ENCODE assay signal across 21 cellular contexts in the genomic region with DNA sequence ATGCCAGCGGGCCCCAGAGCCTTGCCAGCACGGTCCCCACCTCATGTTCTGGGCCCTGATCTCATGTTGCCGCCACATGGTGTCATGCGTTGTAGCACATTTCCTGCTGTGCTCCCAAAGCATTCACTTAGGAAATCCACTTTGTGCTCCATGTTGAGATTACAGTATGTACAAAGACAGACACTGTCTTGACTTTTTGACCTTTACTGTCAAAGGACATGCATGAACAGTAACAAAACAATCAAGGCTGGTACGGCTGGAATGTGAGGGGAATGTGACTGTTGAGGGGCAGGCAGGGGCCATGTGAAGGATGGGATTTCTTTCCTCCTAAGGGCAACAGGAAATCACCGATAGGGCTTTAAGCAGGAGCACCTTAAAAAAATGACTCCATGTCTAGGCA. TPM values are rescaled to one million over a fixed set of nuclear protein-coding genes. Genes with fewer than 3 reads are reported as not detected.
DNase-seq lines count a peak whose midpoint lies in the region; ATAC-seq, FAIRE-seq and TF ChIP-seq lines count a peak whose summit lies in the region.
"Had no signal": no experiment of that assay in that cellular context is flagged by ENCODE, and none has a peak within 500 bp of the region (broad histone marks: within the 10 kb centered on the region; RNA-seq: fewer than 3 reads in every experiment).

No MANE protein-coding gene starts in this region.

- H3K36me3 Mint-ChIP-seq in brain (peaks cover 8% of the 10 kb centered on the region), type B pancreatic cell (no peaks in the 10 kb centered on the region)

- H3F3A ChIP-seq in smooth muscle cell (ENCODE audit: low read depth): no peaks in the 10 kb centered on the region

- in situ Hi-C loops in HepG2 (cut with HindIII; ENCODE audit: extremely low pct_ligation_motif_present, low pct_unique_long_range_greater_than_20kb): no loop called here

- 0 out of 2 replicates have a peak, but pooled peaks cover 5% of the 10 kb centered on the region for H4K20me1 ChIP-seq in HepG2 (ENCODE audit: insufficient read depth, low read length)
- no peaks in the 10 kb centered on the region for H4K20me1 ChIP-seq in smooth muscle cell (ENCODE audit: low read depth)

- 27% methylated on average over 6 of the region's 6 CpGs for WGBS in HepG2 (ENCODE audit: low lambda C conversion rate)
- 30% methylated on average over 6 of the region's 6 CpGs for WGBS in right lobe of liver (ENCODE audit: insufficient coverage, low coverage, low lambda C conversion rate, missing lambda C conversion rate)
- WGBS in smooth muscle cell (ENCODE audit: low lambda C conversion rate): 66% methylated on average over 6 of the region's 6 CpGs

- no peak for TF ChIP-seq RAD21 in HepG2 (CRISPR knock-in tag; IDR thresholded peaks at IDR 0.05)

- H3K27me3 Mint-ChIP-seq in brain (peaks cover 5% of the 10 kb centered on the region), type B pancreatic cell (peaks cover 16% of the 10 kb centered on the region)

- H3K36me3 ChIP-seq in HepG2 (replicated peaks in 1 of 2; ENCODE audit: control insufficient read depth in 1 of 2, insufficient read depth in 2 of 2, low read length in 2 of 2) (peaks cover 3 to 10% of the 10 kb centered on the region in 2 experiments; a peak in 3 of 5 replicates), right lobe of liver (peaks cover 0 to 6% (median 1%) of the 10 kb centered on the region in 4 donors), smooth muscle cell (ENCODE audit: low read depth) (no peaks in the 10 kb centered on the region)

- H2AFZ ChIP-seq in HepG2 (ENCODE audit: low read length) (no peak overlapping the region), smooth muscle cell (ENCODE audit: low read depth) (no peak overlapping the region)

- ATAC-seq in HepG2 (peak; percentile 20), right lobe of liver (no peak)

- no peak overlapping the region for H3K4me3 Mint-ChIP-seq in brain
- H3K4me3 Mint-ChIP-seq in type B pancreatic cell: no peak overlapping the region
- H3K4me3 Mint-ChIP-seq: H9; stimulated activated naive CD8-positive, alpha-beta T cell treated with anti-CD3 and anti-CD28 coated beads, Interleukin-15, Interleukin-2, amounts not matched to agents 100 ng/mL and 50 ng/mL, for 24 hours had no signal

- H3K9me3 ChIP-seq in HepG2 (ENCODE audit: low read length) (no peaks in the 10 kb centered on the region), right lobe of liver (no peaks in the 10 kb centered on the region), smooth muscle cell (replicated peaks; ENCODE audit: low read depth) (no peaks in the 10 kb centered on the region)
- H3K9me3 ChIP-seq: psoas muscle had no signal

- H3K27ac ChIP-seq in HepG2 (ENCODE audit: extremely low read length, insufficient read depth, low read length): no peak overlapping the region
- no peak overlapping the region for H3K27ac ChIP-seq in right lobe of liver
- H3K27ac ChIP-seq in smooth muscle cell (ENCODE audit: low read depth): no peak overlapping the region
- H3K27ac ChIP-seq: psoas muscle had no signal

- POLR2A ChIA-PET in HepG2 (lab: Yijun Ruan, JAX): no interaction called here

- H3K27ac Mint-ChIP-seq in brain (peak overlapping the region in 3 of 5 experiments; percentile 45 to 92 (median 73)), type B pancreatic cell (peak overlapping the region; percentile 21)
- H3K27ac Mint-ChIP-seq: H9; stimulated activated naive CD8-positive, alpha-beta T cell treated with anti-CD3 and anti-CD28 coated beads, Interleukin-15, Interleukin-2, amounts not matched to agents 100 ng/mL and 50 ng/mL, for 24 hours had no signal

- no peak overlapping the region for H3K4me3 ChIP-seq in HepG2 (replicated peaks in 1 of 3; ENCODE audit: insufficient read depth in 1 of 3, low read depth in 2 of 3, low read length in 3 of 3)
- no peak overlapping the region for H3K4me3 ChIP-seq in right lobe of liver
- no peak overlapping the region for H3K4me3 ChIP-seq in smooth muscle cell
- H3K4me3 ChIP-seq: psoas muscle had no signal

- no peaks in the 10 kb centered on the region for H3K79me2 ChIP-seq in HepG2 (ENCODE audit: insufficient read depth, low read length)
- H3K79me2 ChIP-seq in smooth muscle cell (ENCODE audit: low read depth): no peaks in the 10 kb centered on the region

- no peak for TF ChIP-seq CTCF in HepG2 (CRISPR knock-in tag; IDR thresholded peaks at IDR 0.05)
- TF ChIP-seq CTCF in right lobe of liver (IDR thresholded peaks at IDR 0.05): no peak
- TF ChIP-seq CTCF in brain (conservative IDR thresholded peaks at IDR 0.05): no peak
- TF ChIP-seq CTCF in type B pancreatic cell (conservative IDR thresholded peaks at IDR 0.05): no peak
- TF ChIP-seq CTCF in smooth muscle cell (IDR thresholded peaks at IDR 0.05; ENCODE audit: borderline replicate concordance, insufficient read depth, poor library complexity, severe bottlenecking): no peak

- TF ChIP-seq EP300 in HepG2 (IDR thresholded peaks at IDR 0.05; ENCODE audit: low read depth in 2 of 2, low read length in 2 of 2) (no peak), HepG2 (CRISPR knock-in tag; IDR thresholded peaks at IDR 0.05; ENCODE audit: borderline replicate concordance) (no peak)

- CTCF ChIA-PET in HepG2 (lab: Yijun Ruan, JAX; ENCODE audit: low intra/inter-chr PET ratio, low total read pairs): no interaction called here

- intact Hi-C loops in HepG2 (cut with micrococcal nuclease; ENCODE audit: unreplicated experiment) (no loop called here), right lobe of liver (cut with DNase I) (no loop called here)

- FAIRE-seq in HepG2 (lab: Jason Lieb, UNC): no peak

- H3K9me3 Mint-ChIP-seq in brain (no peaks in the 10 kb centered on the region), type B pancreatic cell (no peaks in the 10 kb centered on the region)
- H3K9me3 Mint-ChIP-seq: H9; stimulated activated naive CD8-positive, alpha-beta T cell treated with anti-CD3 and anti-CD28 coated beads, Interleukin-15, Interleukin-2, amounts not matched to agents 100 ng/mL and 50 ng/mL, for 24 hours had no signal

- peaks cover 0 to 11% of the 10 kb centered on the region in 2 experiments; a peak in 2 of 5 replicates for H3K27me3 ChIP-seq in HepG2 (ENCODE audit: control insufficient read depth in 1 of 2, insufficient read depth in 2 of 2, low read length in 2 of 2)
- H3K27me3 ChIP-seq in right lobe of liver: no peaks in the 10 kb centered on the region
- peaks cover 12% of the 10 kb centered on the region for H3K27me3 ChIP-seq in smooth muscle cell (ENCODE audit: low read depth)

- peaks cover 80% of the 10 kb centered on the region for H3K4me1 Mint-ChIP-seq in brain
- H3K4me1 Mint-ChIP-seq in type B pancreatic cell (ENCODE audit: unreplicated experiment): peaks cover 40% of the 10 kb centered on the region

- peak; percentile 73 for DNase-seq in HepG2 (ENCODE audit: low spot score)
- no peak for DNase-seq in right lobe of liver
- DNase-seq in kidney tubule cell (ENCODE audit: low spot score): peak; percentile 49
- DNase-seq in type B pancreatic cell (ENCODE audit: extremely low spot score, unreplicated experiment): no peak
- DNase-seq in NCI-H2171 treated with DMSO at 0.1 percent for 48 hours (lab: John Stamatoyannopoulos, UW): no peak
- no peak for DNase-seq in smooth muscle cell (lab: John Stamatoyannopoulos, UW; ENCODE audit: unreplicated experiment)
- no peak for DNase-seq in NCI-H1048 (lab: John Stamatoyannopoulos, UW)
- DNase-seq: activated CD4-positive, alpha-beta T cell treated with anti-CD3 and anti-CD28 coated beads for 48 hours; activated naive CD4-positive, alpha-beta T cell treated with anti-CD3 and anti-CD28 coated beads, Interleukin-2, amount 50 U/mL, for 16 hours; COR-L47; GF-D8; H9; hypothalamus; Kasumi-1; naive B cell; NCI-H1436 treated with DMSO at 0.1 percent for 48 hours; NCI-H345; T1000 had no signal

- H3K9ac ChIP-seq in HepG2 (ENCODE audit: insufficient read depth, low read depth, low read length) (no peak overlapping the region), smooth muscle cell (ENCODE audit: low read depth) (no peak overlapping the region)

- H3K4me2 ChIP-seq in HepG2 (ENCODE audit: low read depth, low read length) (no peak overlapping the region), smooth muscle cell (no peak overlapping the region)

- H3K4me1 ChIP-seq in HepG2 (ENCODE audit: insufficient read depth, low read length): peaks cover 47% of the 10 kb centered on the region
- peaks cover 0 to 16% (median 2%) of the 10 kb centered on the region in 4 donors for H3K4me1 ChIP-seq in right lobe of liver
- no peaks in the 10 kb centered on the region for H3K4me1 ChIP-seq in smooth muscle cell (ENCODE audit: low read depth)

- no peak for TF ChIP-seq POLR2A in HepG2 (IDR thresholded peaks at IDR 0.05; ENCODE audit: insufficient read depth in 1 of 2, low read depth in 2 of 2, low read length in 2 of 2)
- no peak for TF ChIP-seq POLR2A in right lobe of liver (IDR thresholded peaks at IDR 0.05)

- no TSS peak for BruUV-seq in HepG2 (replicated peaks; lab: Mats Ljungman, UMichigan)

RNA-seq across cellular contexts. Expression of a gene that starts 53.3 kb away (rescaled TPM):
- total RNA-seq in HepG2 (2016; rRNA removed; fragmentation: Illumina TruSeq; extraction: Trizol): 1,781 and 2,179 TPM in 2 replicates
- 3,269 and 3,354 TPM in 2 replicates for total RNA-seq in HepG2 (2016; cell fraction: cytosol; rRNA removed; fragmentation: Illumina TruSeq; extraction: Trizol; ENCODE audit: low read depth)
- 1,702 and 2,262 TPM in 2 replicates for total RNA-seq in HepG2 (2016; cell fraction: insoluble cytoplasmic fraction; rRNA removed; fragmentation: Illumina TruSeq; extraction: Trizol)
- 4,253 and 4,526 TPM in 2 replicates for total RNA-seq in HepG2 (2016; cell fraction: membrane; rRNA removed; fragmentation: Illumina TruSeq; extraction: Trizol)
- total RNA-seq in HepG2 (2016; cell fraction: nucleus; rRNA removed; fragmentation: Illumina TruSeq; extraction: Trizol): 560 and 609 TPM in 2 replicates
- 2,268 and 2,401 TPM in 2 replicates for polyA plus RNA-seq in HepG2 (2011; rRNA removed)
- polyA plus RNA-seq in HepG2 (2011; cell fraction: cytosol; rRNA removed): 1,778 and 1,795 TPM in 2 replicates
- polyA plus RNA-seq in HepG2 (2011; cell fraction: nucleus; rRNA removed): 459 and 538 TPM in 2 replicates
- polyA plus RNA-seq in HepG2 (2012): 2,727 and 3,505 TPM in 2 replicates
- 4,453 and 4,819 TPM in 2 replicates for polyA plus RNA-seq in HepG2 (2016; cell fraction: cytosol; fragmentation: Illumina TruSeq; extraction: Trizol; ENCODE audit: low read depth)
- polyA plus RNA-seq in HepG2 (2016; cell fraction: insoluble cytoplasmic fraction; fragmentation: Illumina TruSeq; extraction: Trizol; ENCODE audit: low read depth): 2,446 and 2,535 TPM in 2 replicates
- polyA plus RNA-seq in HepG2 (2016; cell fraction: membrane; fragmentation: Illumina TruSeq; extraction: Trizol; ENCODE audit: low read depth): 4,866 and 4,953 TPM in 2 replicates
- 1,119 and 1,145 TPM in 2 replicates for polyA plus RNA-seq in HepG2 (2016; cell fraction: nucleus; fragmentation: Illumina TruSeq; extraction: Trizol; ENCODE audit: insufficient read depth, low read depth)
- polyA minus RNA-seq in HepG2 (2011; rRNA and poly(A)+ RNA removed; ENCODE audit: low replicate concordance): 371 and 1,174 TPM in 2 replicates
- polyA minus RNA-seq in HepG2 (2011; cell fraction: cytosol; rRNA and poly(A)+ RNA removed): 694 and 812 TPM in 2 replicates
- 216 and 257 TPM in 2 replicates for polyA minus RNA-seq in HepG2 (2011; cell fraction: nucleus; rRNA and poly(A)+ RNA removed)
- 100 to 1,000 TPM; 322 to 555 (median 472) TPM for total RNA-seq in right lobe of liver
- polyA plus RNA-seq in brain (ENCODE audit: insufficient read depth, low read depth, low replicate concordance): 2,489 TPM
- 1,894 and 1,964 TPM in 2 replicates for total RNA-seq in type B pancreatic cell (ENCODE audit: low replicate concordance)
- total RNA-seq in smooth muscle cell: 988 and 1,486 TPM in 2 replicates
- polyA plus RNA-seq in smooth muscle cell: 744 and 789 TPM in 2 replicates

Comparison
In these comparisons a context has a peak if more than half of its experiments do, and no peak if none do; other contexts are left out.
1. DNase-seq: peak in HepG2 (single experiment) and kidney tubule cell (single experiment); none in right lobe of liver (0 of 3), type B pancreatic cell (single experiment), NCI-H2171 treated with DMSO at 0.1 percent for 48 hours (single experiment), smooth muscle cell (single experiment) and NCI-H1048 (single experiment).